ENCODE assay signal across 23 cellular contexts in genomic region chr11:44223261-44223660, GRCh38.
DNase-seq lines count a peak whose midpoint lies in the region; ATAC-seq and TF ChIP-seq lines count a peak whose summit lies in the region.
"Had no signal": no experiment of that assay in that cellular context is flagged by ENCODE, and none has a peak within 500 bp of the region (broad histone marks: within the 10 kb centered on the region; RNA-seq: fewer than 3 reads in every experiment).

No MANE protein-coding gene starts in this region.

- H3K4me3 Mint-ChIP-seq in stimulated activated naive CD8-positive, alpha-beta T cell treated with anti-CD3 and anti-CD28 coated beads, Interleukin-15, amount 100 ng/mL, for 72 hours: no peak overlapping the region
- H3K4me3 Mint-ChIP-seq: activated CD4-positive, alpha-beta memory T cell treated with anti-CD3 and anti-CD28 coated beads, Interleukin-2, amount 10 ng/mL, durations not matched to agents 7 days and 5 days; B cell; effector memory CD8-positive, alpha-beta T cell; IgD-negative memory B cell; stimulated activated effector memory CD8-positive, alpha-beta T cell treated with anti-CD3 and anti-CD28 coated beads, Interleukin-12 subunit alpha, Interleukin-12 subunit beta, amount 100 ng/mL, for 72 hours had no signal

- no peak for ATAC-seq in stimulated activated naive CD8-positive, alpha-beta T cell treated with anti-CD3 and anti-CD28 coated beads, Interleukin-15, amount 100 ng/mL, for 72 hours
- ATAC-seq in GM19455 (IDR thresholded peaks at IDR 0.05; ENCODE audit: unreplicated experiment) (no peak), GM18907 (IDR thresholded peaks at IDR 0.05; ENCODE audit: unreplicated experiment) (no peak)
- ATAC-seq: effector memory CD8-positive, alpha-beta T cell; esophagus mucosa; psoas muscle; stimulated activated effector memory CD8-positive, alpha-beta T cell treated with anti-CD3 and anti-CD28 coated beads, Interleukin-12 subunit alpha, Interleukin-12 subunit beta, amount 100 ng/mL, for 72 hours had no signal

- H3K27ac Mint-ChIP-seq in stimulated activated naive CD8-positive, alpha-beta T cell treated with anti-CD3 and anti-CD28 coated beads, Interleukin-15, amount 100 ng/mL, for 72 hours: no peak overlapping the region
- H3K27ac Mint-ChIP-seq: activated CD4-positive, alpha-beta memory T cell treated with anti-CD3 and anti-CD28 coated beads, Interleukin-2, amount 10 ng/mL, durations not matched to agents 7 days and 5 days; B cell; effector memory CD8-positive, alpha-beta T cell; IgD-negative memory B cell; stimulated activated effector memory CD8-positive, alpha-beta T cell treated with anti-CD3 and anti-CD28 coated beads, Interleukin-12 subunit alpha, Interleukin-12 subunit beta, amount 100 ng/mL, for 72 hours had no signal

- TF ChIP-seq CTCF in cardiac fibroblast (IDR thresholded peaks at IDR 0.05; ENCODE audit: low read depth, low read length): no peak

- no peaks in the 10 kb centered on the region for H3K27me3 Mint-ChIP-seq in stimulated activated naive CD8-positive, alpha-beta T cell treated with anti-CD3 and anti-CD28 coated beads, Interleukin-15, amount 100 ng/mL, for 72 hours
- H3K27me3 Mint-ChIP-seq: activated CD4-positive, alpha-beta memory T cell treated with anti-CD3 and anti-CD28 coated beads, Interleukin-2, amount 10 ng/mL, durations not matched to agents 7 days and 5 days; B cell; effector memory CD8-positive, alpha-beta T cell; IgD-negative memory B cell had no signal

- no peak overlapping the region for H3K4me3 ChIP-seq in cardiac fibroblast (replicated peaks in 1 of 2; ENCODE audit: low read depth in 2 of 2, low read length in 2 of 2)
- no peak overlapping the region for H3K4me3 ChIP-seq in skeletal muscle cell (ENCODE audit: low read depth, low read length)
- H3K4me3 ChIP-seq: psoas muscle, thoracic aorta had no signal

- no peaks in the 10 kb centered on the region for H3K9me3 Mint-ChIP-seq in stimulated activated naive CD8-positive, alpha-beta T cell treated with anti-CD3 and anti-CD28 coated beads, Interleukin-15, amount 100 ng/mL, for 72 hours
- H3K9me3 Mint-ChIP-seq: activated CD4-positive, alpha-beta memory T cell treated with anti-CD3 and anti-CD28 coated beads, Interleukin-2, amount 10 ng/mL, durations not matched to agents 7 days and 5 days; effector memory CD8-positive, alpha-beta T cell; IgD-negative memory B cell; stimulated activated effector memory CD8-positive, alpha-beta T cell treated with anti-CD3 and anti-CD28 coated beads, Interleukin-12 subunit alpha, Interleukin-12 subunit beta, amount 100 ng/mL, for 72 hours had no signal

- peaks cover 5% of the 10 kb centered on the region for H3K4me1 Mint-ChIP-seq in stimulated activated naive CD8-positive, alpha-beta T cell treated with anti-CD3 and anti-CD28 coated beads, Interleukin-15, amount 100 ng/mL, for 72 hours

- DNase-seq in GM04503 (ENCODE audit: low read depth): peak; percentile 45
- peak; percentile 19 for DNase-seq in NCI-H446 treated with DMSO at 0.1 percent for 48 hours (lab: John Stamatoyannopoulos, UW)
- peak; percentile 53 to 76 for DNase-seq in cardiac fibroblast (ENCODE audit: low read depth in 2 of 2)
- peak; percentile 36 for DNase-seq in skeletal muscle cell (ENCODE audit: low read depth)
- DNase-seq in stimulated activated naive CD8-positive, alpha-beta T cell treated with anti-CD3 and anti-CD28 coated beads, Interleukin-15, amount 100 ng/mL, for 72 hours: no peak
- DNase-seq in COLO668 (lab: John Stamatoyannopoulos, UW; ENCODE audit: unreplicated experiment): no peak
- DNase-seq: activated CD4-positive, alpha-beta memory T cell treated with anti-CD3 and anti-CD28 coated beads, Interleukin-2, amount 10 ng/mL, durations not matched to agents 7 days and 5 days; activated naive CD4-positive, alpha-beta T cell; activated T-cell treated with anti-CD3 and anti-CD28 coated beads, Interleukin-2, amount 50 U/mL, for 1 hour; DMS79; effector memory CD8-positive, alpha-beta T cell; MM.1S; NCI-H1417 treated with DMSO at 0.1 percent for 48 hours; NCI-H526 treated with DMSO at 0.1 percent for 48 hours; psoas muscle; stimulated activated CD4-positive, alpha-beta T cell treated with anti-CD3 and anti-CD28 coated beads, Interleukin-1b, Interleukin-23, amount 100 ng/mL, for 48 hours had no signal

Comparison
In these comparisons a context has a peak if more than half of its experiments do, and no peak if none do; other contexts are left out.
1. DNase-seq: peak in GM04503 (single experiment), NCI-H446 treated with DMSO at 0.1 percent for 48 hours (single experiment), cardiac fibroblast (2 of 2) and skeletal muscle cell (single experiment); none in stimulated activated naive CD8-positive, alpha-beta T cell treated with anti-CD3 and anti-CD28 coated beads, Interleukin-15, amount 100 ng/mL, for 72 hours (0 of 2) and COLO668 (single experiment).